ENCODE assay signal across 9 cellular contexts in genomic region chr1:182615468-182616129, GRCh38. TPM values are rescaled to one million over a fixed set of nuclear protein-coding genes. Genes with fewer than 3 reads are reported as not detected.
DNase-seq lines count a peak whose midpoint lies in the region; ATAC-seq, FAIRE-seq and TF ChIP-seq lines count a peak whose summit lies in the region.
"Had no signal": no experiment of that assay in that cellular context is flagged by ENCODE, and none has a peak within 500 bp of the region (broad histone marks: within the 10 kb centered on the region; RNA-seq: fewer than 3 reads in every experiment).

No MANE protein-coding gene starts in this region.

- H3K4me3 ChIP-seq in BLaER1 treated with 17β-estradiol and CSF1 and Interleukin-3, amounts not matched to agents 10 nM and 100 nM: peak overlapping the region; percentile 40 to 68 (median 56)
- H3K4me3 ChIP-seq in RWPE2 (ENCODE audit: severe bottlenecking) (peak overlapping the region; percentile 17), keratinocyte (ENCODE audit: control insufficient read depth in 2 of 3, extremely low read depth in 1 of 3, insufficient read depth in 2 of 3, low read depth in 1 of 3, low read length in 3 of 3) (peak overlapping the region; percentile 35 to 69 (median 69))

- peaks cover 3% of the 10 kb centered on the region for H3K9me3 Mint-ChIP-seq in MCF 10A (ENCODE audit: unreplicated experiment)

- DNase-seq in RWPE2 (ENCODE audit: low spot score) (no peak), MCF 10A (ENCODE audit: unreplicated experiment) (peak; percentile 38), keratinocyte (ENCODE audit: low read depth, low spot score) (no peak), urothelium cell line (ENCODE audit: low spot score) (no peak)
- DNase-seq in stimulated activated CD4-positive, alpha-beta T cell treated with anti-CD3 and anti-CD28 coated beads, Interleukin-4, amount 100 ng/mL, for 48 hours (ENCODE audit: low read depth in 2 of 2): peak; percentile 35 to 46

- H3K27me3 Mint-ChIP-seq in MCF 10A (ENCODE audit: insufficient read depth, unreplicated experiment): no peaks in the 10 kb centered on the region

- no peaks in the 10 kb centered on the region for H4K20me1 ChIP-seq in BLaER1 treated with 17β-estradiol and CSF1 and Interleukin-3, amounts not matched to agents 10 nM and 100 nM
- H4K20me1 ChIP-seq in keratinocyte (ENCODE audit: control insufficient read depth, extremely low read depth, insufficient read depth, low read length): no peaks in the 10 kb centered on the region

- no peaks in the 10 kb centered on the region for H3K9me1 ChIP-seq in keratinocyte (ENCODE audit: control insufficient read depth, extremely low read depth, insufficient read depth, low read length)

- ATAC-seq in GM19035 (IDR thresholded peaks at IDR 0.05; ENCODE audit: unreplicated experiment) (peak; percentile 23), HG03354 (IDR thresholded peaks at IDR 0.05; ENCODE audit: poor library complexity, severe bottlenecking, unreplicated experiment) (peak; percentile 23), RWPE2 (ENCODE audit: low read depth) (no peak; the same call in 2 of the 3 replicates)

- peaks cover 82 to 97% (median 90%) of the 10 kb centered on the region in 10 experiments for H3K4me1 ChIP-seq in BLaER1 treated with 17β-estradiol and CSF1 and Interleukin-3, amounts not matched to agents 10 nM and 100 nM
- H3K4me1 ChIP-seq in RWPE2 (ENCODE audit: insufficient read depth, poor library complexity, severe bottlenecking) (peaks cover 14% of the 10 kb centered on the region), keratinocyte (ENCODE audit: control insufficient read depth, extremely low read depth, insufficient read depth, low read length) (peaks cover 35% of the 10 kb centered on the region)

- peak overlapping the region; percentile 57 for H3K27ac Mint-ChIP-seq in MCF 10A (ENCODE audit: low read depth, unreplicated experiment)

- POLR2A ChIA-PET in MCF 10A (lab: Yijun Ruan, JAX): interaction anchor here (1.0 to 4.5 kb wide), 13 partner anchors 9 to 531 kb away, joined by 3 to 33 read pairs (median 4); partner anchors contain the start of genes RGS16 and RNASEL

- peak overlapping the region; percentile 63 for H3K4me3 Mint-ChIP-seq in MCF 10A (ENCODE audit: unreplicated experiment)

- FAIRE-seq in keratinocyte (lab: Jason Lieb, UNC): no peak
- no peak for FAIRE-seq in urothelium cell line (lab: Jason Lieb, UNC)

- CTCF ChIA-PET in MCF 10A (lab: Yijun Ruan, JAX): interaction anchor here (0.9 to 2.4 kb wide), 10 partner anchors 9 to 171 kb away, joined by 3 to 15 read pairs (median 3); partner anchors contain the start of gene RGS16

- peaks cover 0 to 7% (median 3%) of the 10 kb centered on the region in 11 experiments; a peak in 16 of 22 replicates for H3K9me3 ChIP-seq in BLaER1 treated with 17β-estradiol and CSF1 and Interleukin-3, amounts not matched to agents 10 nM and 100 nM (replicated peaks in 1 of 11)
- H3K9me3 ChIP-seq in RWPE2 (ENCODE audit: severe bottlenecking): no peaks in the 10 kb centered on the region
- no peaks in the 10 kb centered on the region for H3K9me3 ChIP-seq in keratinocyte (ENCODE audit: control insufficient read depth, low read depth, low read length)

- BruUV-seq in MCF 10A (replicated peaks; lab: Mats Ljungman, UMichigan): TSS peak; percentile 99

- peak overlapping the region; percentile 72 for H2AFZ ChIP-seq in keratinocyte (ENCODE audit: control insufficient read depth, low read length)

- H3K9ac ChIP-seq in BLaER1 treated with 17β-estradiol and CSF1 and Interleukin-3, amounts not matched to agents 10 nM and 100 nM: peak overlapping the region; percentile 79 to 90 (median 86)
- H3K9ac ChIP-seq in keratinocyte (ENCODE audit: control insufficient read depth, extremely low read depth, insufficient read depth, low read length): peak overlapping the region; percentile 60

- peak overlapping the region; percentile 85 to 98 (median 91) for H3K4me2 ChIP-seq in BLaER1 treated with 17β-estradiol and CSF1 and Interleukin-3, amounts not matched to agents 10 nM and 100 nM
- peak overlapping the region; percentile 88 for H3K4me2 ChIP-seq in keratinocyte (ENCODE audit: control insufficient read depth, extremely low read depth, insufficient read depth, low read depth, low read length)

- dilution Hi-C loops in keratinocyte (cut with MboI; ENCODE audit: extremely low pct_ligation_motif_present, low sequenced_read_pairs): no loop called here

- H3K27me3 ChIP-seq in BLaER1 treated with 17β-estradiol and CSF1 and Interleukin-3, amounts not matched to agents 10 nM and 100 nM: no peaks in the 10 kb centered on the region
- H3K27me3 ChIP-seq in RWPE2 (ENCODE audit: insufficient read depth, poor library complexity, severe bottlenecking) (peaks cover 26% of the 10 kb centered on the region), keratinocyte (ENCODE audit: control insufficient read depth, extremely low read depth, insufficient read depth, low read length) (peaks cover 29% of the 10 kb centered on the region)

- no peaks in the 10 kb centered on the region for H3K79me2 ChIP-seq in keratinocyte (ENCODE audit: control insufficient read depth, insufficient read depth, low read length)

- no peaks in the 10 kb centered on the region for H3K36me3 Mint-ChIP-seq in MCF 10A (ENCODE audit: insufficient read depth, unreplicated experiment)

- H3K4me1 Mint-ChIP-seq in MCF 10A (ENCODE audit: insufficient read depth, unreplicated experiment): peaks cover 44% of the 10 kb centered on the region

- TF ChIP-seq CTCF in RWPE2 (IDR thresholded peaks at IDR 0.05; ENCODE audit: poor library complexity, severe bottlenecking): no peak
- no peak for TF ChIP-seq CTCF in MCF 10A (IDR thresholded peaks at IDR 0.05; ENCODE audit: unreplicated experiment)
- TF ChIP-seq CTCF in keratinocyte (optimal IDR thresholded peaks at IDR 0.05 in 1 of 3, IDR thresholded peaks at IDR 0.05 in 1 of 3, conservative IDR thresholded peaks at IDR 0.05 in 1 of 3; ENCODE audit: extremely low read depth in 1 of 3, insufficient read depth in 2 of 3, low read length in 3 of 3): no peak

- H3K27ac ChIP-seq in BLaER1 treated with 17β-estradiol and CSF1 and Interleukin-3, amounts not matched to agents 10 nM and 100 nM: peak overlapping the region; percentile 88 to 97 (median 93)
- H3K27ac ChIP-seq in RWPE2 (ENCODE audit: poor library complexity, severe bottlenecking) (no peak overlapping the region), keratinocyte (ENCODE audit: control insufficient read depth, insufficient read depth, low read length) (no peak overlapping the region)

- intact Hi-C loops in MCF 10A (cut with micrococcal nuclease): loop anchor here (1.0 to 10.0 kb wide), 2 partner anchors 167 to 1431 kb away; no protein-coding TSS in a partner anchor

- H3K36me3 ChIP-seq in BLaER1 treated with 17β-estradiol and CSF1 and Interleukin-3, amounts not matched to agents 10 nM and 100 nM: no peaks in the 10 kb centered on the region
- H3K36me3 ChIP-seq in RWPE2 (ENCODE audit: low read depth) (no peaks in the 10 kb centered on the region), keratinocyte (ENCODE audit: control insufficient read depth in 2 of 2, extremely low read depth in 1 of 2, insufficient read depth in 2 of 2, low read length in 2 of 2) (no peaks in the 10 kb centered on the region)

RNA-seq across cellular contexts. Expression of gene RGS16, which starts 11.4 kb away (rescaled TPM):
- 11.9 and 13.7 TPM in 2 replicates for total RNA-seq in MCF 10A (2022)
- 0.18 to 0.34 TPM (median 0.19 TPM) in 3 replicates for polyA plus RNA-seq in keratinocyte
- 0.67 TPM for polyA plus RNA-seq in keratinocyte (2011; ENCODE audit: low read depth)
- 0.22 and 0.41 TPM in 2 replicates for polyA plus RNA-seq in keratinocyte (2011; cell fraction: cytosol; rRNA removed)
- polyA plus RNA-seq in keratinocyte (2011; cell fraction: nucleus; rRNA removed): 0.32 and 0.79 TPM in 2 replicates
- 0.13 and 1.4 TPM in 2 replicates for polyA plus RNA-seq in keratinocyte (2012; ENCODE audit: low replicate concordance)
- 0.06 to 0.13 TPM in 2 of 3 replicates, not detected in the other for polyA minus RNA-seq in keratinocyte
- not detected for polyA minus RNA-seq in keratinocyte (2011; cell fraction: cytosol; rRNA and poly(A)+ RNA removed)
- 0.21 and 0.23 TPM in 2 replicates for polyA minus RNA-seq in keratinocyte (2011; cell fraction: nucleus; rRNA and poly(A)+ RNA removed)
- total RNA-seq: HT1080 had no signal

RNA-seq across cellular contexts. Expression of gene RNASEL, which starts 26.5 kb away (rescaled TPM):
- total RNA-seq in MCF 10A (2022): 4.2 and 8.0 TPM in 2 replicates
- polyA plus RNA-seq in keratinocyte: 3.6 to 4.7 TPM (median 3.9 TPM) in 3 replicates
- polyA plus RNA-seq in keratinocyte (2011; ENCODE audit: low read depth): 2.3 TPM
- polyA plus RNA-seq in keratinocyte (2011; cell fraction: cytosol; rRNA removed): 1.9 and 3.2 TPM in 2 replicates
- 5.7 and 6.9 TPM in 2 replicates for polyA plus RNA-seq in keratinocyte (2011; cell fraction: nucleus; rRNA removed)
- polyA plus RNA-seq in keratinocyte (2012; ENCODE audit: low replicate concordance): 2.8 and 3.1 TPM in 2 replicates
- 1.2 to 5.0 TPM (median 4.7 TPM) in 3 replicates for polyA minus RNA-seq in keratinocyte
- 1.3 TPM for polyA minus RNA-seq in keratinocyte (2011; cell fraction: cytosol; rRNA and poly(A)+ RNA removed)
- 2.4 and 5.6 TPM in 2 replicates for polyA minus RNA-seq in keratinocyte (2011; cell fraction: nucleus; rRNA and poly(A)+ RNA removed)

Comparison
In these comparisons a context has a peak if more than half of its experiments do, and no peak if none do; other contexts are left out.
1. H3K27ac ChIP-seq: peak in BLaER1 treated with 17β-estradiol and CSF1 and Interleukin-3, amounts not matched to agents 10 nM and 100 nM (11 of 11); none in RWPE2 (single experiment) and keratinocyte (single experiment).
2. H3K4me3 ChIP-seq: peak in every context shown above with its lines; median percentile 69 in keratinocyte; 56 in BLaER1 treated with 17β-estradiol and CSF1 and Interleukin-3, amounts not matched to agents 10 nM and 100 nM; 17 in RWPE2.
3. DNase-seq: peak in MCF 10A (single experiment) and stimulated activated CD4-positive, alpha-beta T cell treated with anti-CD3 and anti-CD28 coated beads, Interleukin-4, amount 100 ng/mL, for 48 hours (2 of 2); none in RWPE2 (single experiment), keratinocyte (single experiment) and urothelium cell line (single experiment).